ENCODE assay signal across 2 cellular contexts in genomic region chr4:3445829-3446545, GRCh38.
TF ChIP-seq lines count a peak whose summit lies in the region.

No MANE protein-coding gene starts in this region.

TF ChIP-seq in HEK293, 187 proteins besides CTCF, POLR2A, EP300 and RAD21:
- TF ChIP-seq ZBTB10 (tag by site-specific recombination; IDR thresholded peaks at IDR 0.05) (0 out of 2 replicates have a peak, but pooled peaks have one; percentile 29), ZNF155 (tag by site-specific recombination; IDR thresholded peaks at IDR 0.05) (no peak)

TF ChIP-seq in HepG2, 621 proteins besides CTCF, POLR2A, EP300 and RAD21 (continued from another document):
- TF ChIP-seq ZBTB10 (CRISPR knock-in tag; IDR thresholded peaks at IDR 0.05; ENCODE audit: borderline replicate concordance): 0 out of 2 replicates have a peak, but pooled peaks have one; percentile 29
- TF ChIP-seq HNF4A (CRISPR knock-in tag; IDR thresholded peaks at IDR 0.05): peak; percentile 4; the same call in 1 of the 2 replicates
- peak; percentile 69; the same call in 1 of the 2 replicates for TF ChIP-seq ZMYM3 (CRISPR knock-in tag; IDR thresholded peaks at IDR 0.05)
- no peak for TF ChIP-seq ZNF451 (CRISPR knock-in tag; IDR thresholded peaks at IDR 0.05)
- peak; percentile 86 for TF ChIP-seq ZNF629 (CRISPR knock-in tag; conservative IDR thresholded peaks at IDR 0.05)
- 0 out of 2 replicates have a peak, but pooled peaks have one; percentile 18 for TF ChIP-seq RBFOX2 (IDR thresholded peaks at IDR 0.05; ENCODE audit: low read depth, low read length)
